In the genomic region with DNA sequence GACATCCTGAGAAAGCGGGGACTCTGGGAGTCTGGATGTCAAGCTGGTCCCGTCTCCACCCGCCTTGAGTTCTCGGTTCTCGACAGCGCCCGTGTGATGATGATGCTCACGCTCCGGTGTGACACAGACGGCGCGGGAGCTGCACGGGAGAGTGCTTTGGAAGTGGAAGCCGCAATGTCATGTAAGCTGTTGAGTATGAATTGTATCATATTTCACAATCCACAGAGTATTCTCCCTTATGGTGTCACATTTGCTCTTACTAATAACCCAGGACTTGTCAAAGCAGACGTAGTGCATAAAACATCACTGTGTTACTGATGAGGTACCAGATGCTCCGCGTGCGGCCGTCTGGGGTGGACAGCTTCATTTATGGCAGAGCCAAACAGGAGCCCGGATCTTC, we compare ENCODE assay signal across 11 cellular contexts.
DNase-seq lines count a peak whose midpoint lies in the region; ATAC-seq, FAIRE-seq and TF ChIP-seq lines count a peak whose summit lies in the region.
"Had no signal": no experiment of that assay in that cellular context is flagged by ENCODE, and none has a peak within 500 bp of the region (broad histone marks: within the 10 kb centered on the region; RNA-seq: fewer than 3 reads in every experiment).

No MANE protein-coding gene starts in this region.

- H3K27me3 Mint-ChIP-seq in chondrocyte (ENCODE audit: low read depth) = no peaks in the 10 kb centered on the region

- H3K36me3 ChIP-seq in GM12878 (ENCODE audit: control insufficient read depth in 2 of 2, insufficient read depth in 2 of 2, low read length in 1 of 2) = peaks cover 4 to 7% of the 10 kb centered on the region in 2 experiments; a peak in 3 of 4 replicates

- H3K9me3 ChIP-seq in GM12878 (replicated peaks; ENCODE audit: control insufficient read depth, insufficient read depth, low read length) = no peaks in the 10 kb centered on the region

- RAD21 ChIA-PET in GM12878 (lab: Charles Lee; ENCODE audit: unreplicated experiment) = interaction anchor here (0.6 to 1.6 kb wide), 7 partner anchors 16 to 347 kb away, joined by 3 to 4 read pairs (median 3); no protein-coding TSS in a partner anchor

- peak; percentile 3; the same call in 1 of the 2 replicates for TF ChIP-seq POLR2A in GM12878 (IDR thresholded peaks at IDR 0.05; ENCODE audit: low read depth, low read length)

- no TSS peak for BruUV-seq in GM12878 (replicated peaks; lab: Mats Ljungman, UMichigan)

- TF ChIP-seq CTCF in GM12878 (IDR thresholded peaks at IDR 0.05 in 2 of 3, conservative IDR thresholded peaks at IDR 0.05 in 1 of 3; ENCODE audit: control insufficient read depth in 2 of 3, extremely low read depth in 1 of 3, insufficient read depth in 1 of 3, low read depth in 3 of 3, low read length in 3 of 3) = no peak
- no peak for TF ChIP-seq CTCF in chondrocyte (IDR thresholded peaks at IDR 0.05)

- SMC1A ChIA-PET in GM12878 (lab: Charles Lee; ENCODE audit: uncharacterized antibody, unreplicated experiment) = interaction anchor here (0.9 to 1.9 kb wide), 6 partner anchors 8 to 347 kb away, joined by 3 to 5 read pairs (median 4); no protein-coding TSS in a partner anchor

- H3K27ac ChIP-seq in GM12878 (ENCODE audit: control insufficient read depth, insufficient read depth) = peak overlapping the region; percentile 65

- peak overlapping the region; percentile 35; the same call in 1 of the 2 replicates for H3K9ac ChIP-seq in GM12878 (ENCODE audit: control insufficient read depth, insufficient read depth, low read length)

- in situ Hi-C loops in GM12878 (cut with MboI) = no loop called here

- H3K4me1 ChIP-seq in GM12878 (ENCODE audit: control insufficient read depth, insufficient read depth, low read length) = peaks cover 26% of the 10 kb centered on the region

- WGBS in GM12878 (ENCODE audit: insufficient coverage, insufficient replicate concordance, low lambda C conversion rate, missing lambda C conversion rate) = 96% methylated on average over 20 of the region's 20 CpGs

- ATAC-seq in GM12878 (no peak), sciatic nerve (no peak), GM18867 (IDR thresholded peaks at IDR 0.05; ENCODE audit: unreplicated experiment) (no peak)

- H3K79me2 ChIP-seq in GM12878 (ENCODE audit: control insufficient read depth, insufficient read depth, low read length) = no peaks in the 10 kb centered on the region

- peaks cover 8% of the 10 kb centered on the region for H3K36me3 Mint-ChIP-seq in chondrocyte (ENCODE audit: low read depth)

- H2AFZ ChIP-seq in GM12878 (ENCODE audit: control insufficient read depth, low read depth, low read length) = peak overlapping the region; percentile 73; the same call in 1 of the 2 replicates

- FAIRE-seq in GM12878 (lab: Jason Lieb, UNC) = no peak
- FAIRE-seq: endothelial cell of umbilical vein had no signal

- CTCF ChIA-PET in GM12878 (lab: Yijun Ruan, JAX) = interaction anchor here (1.4 to 3.0 kb wide), 2 partner anchors 16 to 37 kb away, joined by 6 to 10 read pairs; no protein-coding TSS in a partner anchor

- no peaks in the 10 kb centered on the region for H3K27me3 ChIP-seq in GM12878 (replicated peaks in 1 of 2; ENCODE audit: control insufficient read depth in 2 of 2, insufficient read depth in 2 of 2, low read length in 1 of 2)

- H4K20me1 ChIP-seq in GM12878 (ENCODE audit: control insufficient read depth, insufficient read depth) = no peaks in the 10 kb centered on the region

- peak overlapping the region; percentile 81 for H3K4me2 ChIP-seq in GM12878 (ENCODE audit: control insufficient read depth, insufficient read depth)

- no peak overlapping the region for H3K27ac Mint-ChIP-seq in chondrocyte (ENCODE audit: unreplicated experiment)

- no peak for TF ChIP-seq RAD21 in GM12878 (IDR thresholded peaks at IDR 0.05; ENCODE audit: insufficient read depth, low read depth, low read length)

- intact Hi-C loops in GM12878 (cut with micrococcal nuclease; ENCODE audit: unreplicated experiment) (no loop called here), sciatic nerve (cut with DNase I) (no loop called here)

- POLR2A ChIA-PET in GM12878 (lab: Charles Lee) = interaction anchor here (1.0 to 1.4 kb wide), 2 partner anchors 37 to 58 kb away, joined by 3 to 4 read pairs; no protein-coding TSS in a partner anchor

- H3K4me3 ChIP-seq in GM12878 = no peak overlapping the region

- H3K4me3 Mint-ChIP-seq in chondrocyte (ENCODE audit: unreplicated experiment) = no peak overlapping the region

- no peaks in the 10 kb centered on the region for H3K9me3 Mint-ChIP-seq in chondrocyte (ENCODE audit: low read depth)
- H3K9me3 Mint-ChIP-seq: immature natural killer cell had no signal

- peaks cover 40% of the 10 kb centered on the region for H3K4me1 Mint-ChIP-seq in chondrocyte (ENCODE audit: low read depth)

- peak; percentile 47 for DNase-seq in DMS53 (lab: John Stamatoyannopoulos, UW)
- DNase-seq in DMS53 treated with DMSO at 0.1 percent for 48 hours (lab: John Stamatoyannopoulos, UW; ENCODE audit: unreplicated experiment) = no peak
- DNase-seq in NCI-H1694 treated with DMSO at 0.1 percent for 48 hours (lab: John Stamatoyannopoulos, UW) = peak; percentile 83
- no peak for DNase-seq in GM12878 (ENCODE audit: low read depth, low spot score)
- DNase-seq in sciatic nerve (ENCODE audit: low spot score) = peak; percentile 45
- DNase-seq in chondrocyte (ENCODE audit: low spot score) = no peak
- no peak for DNase-seq in NCI-H2196 (lab: John Stamatoyannopoulos, UW; ENCODE audit: unreplicated experiment)
- DNase-seq: 8988T, immature natural killer cell had no signal

- no peak for TF ChIP-seq EP300 in GM12878 (IDR thresholded peaks at IDR 0.05; ENCODE audit: borderline replicate concordance in 1 of 2, control insufficient read depth in 1 of 2, low read depth in 2 of 2, low read length in 2 of 2)

TF ChIP-seq in GM12878, 131 proteins besides CTCF, POLR2A, EP300 and RAD21:
- no peak for TF ChIP-seq KDM1A (IDR thresholded peaks at IDR 0.05; ENCODE audit: borderline replicate concordance)
- TF ChIP-seq BCL3 (IDR thresholded peaks at IDR 0.05; ENCODE audit: borderline replicate concordance, insufficient read depth, low read depth, low read length, poor library complexity, severe bottlenecking) = no peak
- TF ChIP-seq NFIC (IDR thresholded peaks at IDR 0.05; ENCODE audit: low read depth, low read length) = no peak
- no peak for TF ChIP-seq CREM (IDR thresholded peaks at IDR 0.05; ENCODE audit: low read depth)
- TF ChIP-seq SMAD1 (IDR thresholded peaks at IDR 0.05; ENCODE audit: low read depth, partially characterized antibody) = no peak
- TF ChIP-seq HCFC1 (IDR thresholded peaks at IDR 0.05; ENCODE audit: low read length) = no peak
- no peak for TF ChIP-seq FOXK2 (IDR thresholded peaks at IDR 0.05)
- no peak for TF ChIP-seq ATF3 (IDR thresholded peaks at IDR 0.05; ENCODE audit: borderline replicate concordance, extremely low read depth, low read depth, low read length)
- no peak for TF ChIP-seq RCOR1 (conservative IDR thresholded peaks at IDR 0.05; ENCODE audit: low read depth, low read length)
- no peak for TF ChIP-seq YBX1 (IDR thresholded peaks at IDR 0.05)
- TF ChIP-seq IKZF1 (conservative IDR thresholded peaks at IDR 0.05) = no peak
- no peak for TF ChIP-seq SREBF1 (IDR thresholded peaks at IDR 0.05; ENCODE audit: low read length)
- TF ChIP-seq CHD2 (IDR thresholded peaks at IDR 0.05; ENCODE audit: borderline replicate concordance, low read depth, low read length) = no peak
- TF ChIP-seq EED (IDR thresholded peaks at IDR 0.05; ENCODE audit: low read depth) = no peak
- no peak for TF ChIP-seq MEF2A (IDR thresholded peaks at IDR 0.05; ENCODE audit: insufficient read depth, low read depth, low read length)
- no peak for TF ChIP-seq STAT1 (conservative IDR thresholded peaks at IDR 0.05)
- no peak for TF ChIP-seq E4F1 (IDR thresholded peaks at IDR 0.05; ENCODE audit: borderline replicate concordance, partially characterized antibody)

Comparison
In these comparisons a context has a peak if more than half of its experiments do, and no peak if none do; other contexts are left out.
1. DNase-seq: peak in DMS53 (single experiment), NCI-H1694 treated with DMSO at 0.1 percent for 48 hours (single experiment) and sciatic nerve (single experiment); none in DMS53 treated with DMSO at 0.1 percent for 48 hours (single experiment), GM12878 (single experiment), chondrocyte (single experiment) and NCI-H2196 (single experiment).